9 cellular contexts compared by ENCODE assay signal in genomic region chr9:98410185-98410697, GRCh38.
DNase-seq lines count a peak whose midpoint lies in the region; ATAC-seq, FAIRE-seq and TF ChIP-seq lines count a peak whose summit lies in the region.
"Had no signal": no experiment of that assay in that cellular context is flagged by ENCODE, and none has a peak within 500 bp of the region (broad histone marks: within the 10 kb centered on the region; RNA-seq: fewer than 3 reads in every experiment).

No MANE protein-coding gene starts in this region.

- H3K4me3 Mint-ChIP-seq in activated CD4-positive, alpha-beta memory T cell treated with anti-CD3 and anti-CD28 coated beads for 36 hours: no peak overlapping the region

- H3K27me3 ChIP-seq in endothelial cell of umbilical vein (ENCODE audit: control insufficient read depth in 2 of 2, insufficient read depth in 2 of 2, low read length in 2 of 2): no peaks in the 10 kb centered on the region
- H3K27me3 ChIP-seq in spleen (replicated peaks in 1 of 7): no peaks in the 10 kb centered on the region

- peaks cover 1% of the 10 kb centered on the region for H3K27me3 Mint-ChIP-seq in activated CD4-positive, alpha-beta memory T cell treated with anti-CD3 and anti-CD28 coated beads for 36 hours

- BruUV-seq in endothelial cell of umbilical vein (replicated peaks; lab: Mats Ljungman, UMichigan): no TSS peak

- TF ChIP-seq CTCF in endothelial cell of umbilical vein (IDR thresholded peaks at IDR 0.05; ENCODE audit: extremely low read depth in 1 of 2, insufficient read depth in 1 of 2, low read depth in 1 of 2, low read length in 2 of 2): peak in 1 of 2 donors; percentile 38
- peak in 2 of 11 experiments; percentile 22 to 25 for TF ChIP-seq CTCF in spleen (IDR thresholded peaks at IDR 0.05 in 8 of 11, conservative IDR thresholded peaks at IDR 0.05 in 3 of 11)

- CTCF ChIA-PET in endothelial cell of umbilical vein (lab: Charles Lee): interaction anchor here (0.6 to 2.9 kb wide), 17 partner anchors 10 to 365 kb away, joined by 3 to 19 read pairs (median 4); no protein-coding TSS in a partner anchor
- CTCF ChIA-PET in activated CD4-positive, alpha-beta memory T cell treated with anti-CD3 and anti-CD28 coated beads for 36 hours (lab: Charles Lee): no interaction called here

- no peak for TF ChIP-seq POLR2A in endothelial cell of umbilical vein (IDR thresholded peaks at IDR 0.05; ENCODE audit: low read depth, low read length)
- TF ChIP-seq POLR2A in spleen (IDR thresholded peaks at IDR 0.05): no peak

- no peak overlapping the region for H3K4me2 ChIP-seq in endothelial cell of umbilical vein (ENCODE audit: insufficient read depth, low read length)

- H3K27ac ChIP-seq in endothelial cell of umbilical vein (ENCODE audit: insufficient read depth, low read depth, low read length) (no peak overlapping the region), spleen (no peak overlapping the region)

- WGBS in spleen, 5 donors: 27 to 37% (median 29%) methylated on average over 8 of the region's 8 CpGs

- H3K9me3 Mint-ChIP-seq in activated CD4-positive, alpha-beta memory T cell treated with anti-CD3 and anti-CD28 coated beads for 36 hours: no peaks in the 10 kb centered on the region

- H3K36me3 ChIP-seq in endothelial cell of umbilical vein (ENCODE audit: control insufficient read depth in 2 of 2, extremely low read depth in 1 of 2, insufficient read depth in 2 of 2, low read length in 2 of 2): no peaks in the 10 kb centered on the region
- H3K36me3 ChIP-seq in spleen: no peaks in the 10 kb centered on the region

- no peak overlapping the region for H3K9ac ChIP-seq in endothelial cell of umbilical vein (replicated peaks; ENCODE audit: extremely low read depth, insufficient read depth, low read length)

- no peaks in the 10 kb centered on the region for H4K20me1 ChIP-seq in endothelial cell of umbilical vein (replicated peaks; ENCODE audit: control insufficient read depth, extremely low read depth, insufficient read depth, low read length)

- H3K79me2 ChIP-seq in endothelial cell of umbilical vein (ENCODE audit: control insufficient read depth, insufficient read depth, low read length): no peaks in the 10 kb centered on the region

- no peaks in the 10 kb centered on the region for H3K36me3 Mint-ChIP-seq in activated CD4-positive, alpha-beta memory T cell treated with anti-CD3 and anti-CD28 coated beads for 36 hours

- ATAC-seq in HG03039 (IDR thresholded peaks at IDR 0.05; ENCODE audit: unreplicated experiment): no peak
- ATAC-seq: PC-3 had no signal

- FAIRE-seq in endothelial cell of umbilical vein (lab: Jason Lieb, UNC): peak; percentile 8

- no peak overlapping the region for H3K4me3 ChIP-seq in endothelial cell of umbilical vein (replicated peaks in 1 of 3; ENCODE audit: insufficient read depth in 1 of 3, low read depth in 1 of 3, low read length in 3 of 3)
- no peak overlapping the region for H3K4me3 ChIP-seq in spleen

- no peaks in the 10 kb centered on the region for H3K9me3 ChIP-seq in endothelial cell of umbilical vein (replicated peaks; ENCODE audit: control insufficient read depth, insufficient read depth, low read length)
- H3K9me3 ChIP-seq in spleen: no peaks in the 10 kb centered on the region

- DNase-seq in COLO829 (ENCODE audit: low spot score): peak; percentile 25
- DNase-seq in NOMO-1 treated with dmso at 0.1 percent for 144 hours (lab: John Stamatoyannopoulos, UW; ENCODE audit: unreplicated experiment): peak; percentile 36
- peak; percentile 55 for DNase-seq in endothelial cell of umbilical vein (ENCODE audit: low read depth, low spot score)
- peak; percentile 37 for DNase-seq in myocyte (ENCODE audit: low read depth)
- no peak for DNase-seq in spleen
- no peak for DNase-seq in activated CD4-positive, alpha-beta memory T cell treated with anti-CD3 and anti-CD28 coated beads for 36 hours
- no peak for DNase-seq in NCI-H2196 (lab: John Stamatoyannopoulos, UW; ENCODE audit: unreplicated experiment)
- DNase-seq: PC-3 had no signal

- intact Hi-C loops in endothelial cell of umbilical vein (cut with micrococcal nuclease): loop anchor here (1.0 kb wide), 1 partner anchor 95 kb away; no protein-coding TSS in a partner anchor
- intact Hi-C loops in spleen (cut with DNase I; ENCODE audit: low total_unique reads): no loop called here
- intact Hi-C loops in activated CD4-positive, alpha-beta memory T cell treated with anti-CD3 and anti-CD28 coated beads for 36 hours (cut with micrococcal nuclease): no loop called here

- H3K27ac Mint-ChIP-seq in activated CD4-positive, alpha-beta memory T cell treated with anti-CD3 and anti-CD28 coated beads for 36 hours: no peak overlapping the region

- POLR2A ChIA-PET in endothelial cell of umbilical vein (lab: Charles Lee): no interaction called here
- POLR2A ChIA-PET in activated CD4-positive, alpha-beta memory T cell treated with anti-CD3 and anti-CD28 coated beads for 36 hours (lab: Charles Lee): interaction anchor here (0.6 kb wide), 1 partner anchor 46 kb away, joined by 3 read pairs; no protein-coding TSS in a partner anchor

- no peaks in the 10 kb centered on the region for H3K4me1 Mint-ChIP-seq in activated CD4-positive, alpha-beta memory T cell treated with anti-CD3 and anti-CD28 coated beads for 36 hours (ENCODE audit: low read depth)

- dilution Hi-C loops in endothelial cell of umbilical vein (cut with MboI; ENCODE audit: extremely low pct_ligation_motif_present, low sequenced_read_pairs): no loop called here

- H3K9me1 ChIP-seq in endothelial cell of umbilical vein (replicated peaks; ENCODE audit: control insufficient read depth, extremely low read depth, insufficient read depth, low read length): no peaks in the 10 kb centered on the region

- peaks cover 13% of the 10 kb centered on the region for H3K4me1 ChIP-seq in endothelial cell of umbilical vein (ENCODE audit: control insufficient read depth, extremely low read depth, insufficient read depth, low read length)
- peaks cover 0 to 15% (median 9%) of the 10 kb centered on the region in 6 donors for H3K4me1 ChIP-seq in spleen

- H2AFZ ChIP-seq in endothelial cell of umbilical vein (ENCODE audit: low read depth, low read length): peak overlapping the region; percentile 47

TF ChIP-seq in endothelial cell of umbilical vein, 7 proteins besides CTCF, POLR2A, EP300 and RAD21:
- TF ChIP-seq JUN (IDR thresholded peaks at IDR 0.05; ENCODE audit: borderline replicate concordance, insufficient read depth, insufficient read length, low read depth) (no peak), FOS (IDR thresholded peaks at IDR 0.05; ENCODE audit: borderline replicate concordance, insufficient read depth, low read length) (no peak), MYC (IDR thresholded peaks at IDR 0.05; ENCODE audit: low read depth, low read length) (no peak), EZH2 (IDR thresholded peaks at IDR 0.05; ENCODE audit: borderline replicate concordance, low read depth, low read length, severe bottlenecking) (no peak), GATA2 (IDR thresholded peaks at IDR 0.05; ENCODE audit: insufficient read depth, insufficient read length, low read depth, low read length) (no peak), MAX (IDR thresholded peaks at IDR 0.05; ENCODE audit: insufficient read depth, insufficient read length) (no peak), POLR2AphosphoS5 (IDR thresholded peaks at IDR 0.05; ENCODE audit: insufficient read depth, low read depth, low read length) (no peak)
TF ChIP-seq in endothelial cell of umbilical vein: peak in this region for 0.

Comparison
In these comparisons a context has a peak if more than half of its experiments do, and no peak if none do; other contexts are left out.
1. DNase-seq: peak in COLO829 (single experiment), NOMO-1 treated with dmso at 0.1 percent for 144 hours (single experiment), endothelial cell of umbilical vein (single experiment) and myocyte (single experiment); none in spleen (single experiment), activated CD4-positive, alpha-beta memory T cell treated with anti-CD3 and anti-CD28 coated beads for 36 hours (single experiment) and NCI-H2196 (single experiment).